8 cellular contexts compared by ENCODE assay signal in the genomic region with DNA sequence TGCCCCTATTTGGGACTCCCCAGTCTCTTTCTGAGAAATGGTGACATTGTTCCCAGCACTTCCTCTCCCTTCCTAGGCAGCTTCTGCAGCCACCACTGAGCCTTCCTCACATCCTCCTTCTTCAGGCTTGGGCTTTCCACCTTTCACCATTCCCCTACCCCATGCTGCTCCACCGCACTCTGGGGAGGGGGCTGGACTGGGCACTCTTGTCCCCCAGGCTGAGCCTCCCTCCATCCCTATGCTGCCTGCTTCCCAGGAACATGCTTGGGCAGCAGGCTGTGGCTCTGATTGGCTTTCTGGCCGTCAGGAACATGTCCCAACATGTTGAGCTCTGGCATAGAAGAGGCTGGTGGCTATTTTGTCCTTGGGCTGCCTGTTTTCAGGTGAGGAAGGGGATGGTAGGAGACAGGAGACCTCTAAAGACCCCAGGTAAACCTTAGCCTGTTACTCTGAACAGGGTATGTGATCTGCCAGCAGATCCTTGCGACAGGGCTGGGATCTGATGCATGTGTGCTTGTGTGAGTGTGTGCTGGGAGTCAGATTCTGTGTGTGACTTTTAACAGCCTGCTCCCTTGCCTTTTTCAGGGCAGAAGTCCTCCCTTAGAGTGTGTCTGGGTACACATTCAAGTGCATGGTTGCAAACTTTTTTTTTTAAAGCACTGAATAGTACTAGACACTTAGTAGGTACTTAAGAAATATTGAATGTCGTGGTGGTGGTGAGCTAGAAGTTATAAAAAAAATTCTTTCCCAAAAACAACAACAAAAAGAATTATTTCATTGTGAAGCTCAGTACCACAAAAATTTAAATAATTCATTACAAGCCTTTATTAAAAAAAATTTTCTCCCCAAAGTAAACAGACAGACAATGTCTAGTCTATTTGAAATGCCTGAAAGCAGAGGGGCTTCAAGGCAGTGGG. TPM values are rescaled to one million over a fixed set of nuclear protein-coding genes. Genes with fewer than 3 reads are reported as not detected.
DNase-seq lines count a peak whose midpoint lies in the region; ATAC-seq and TF ChIP-seq lines count a peak whose summit lies in the region.

No MANE protein-coding gene starts in this region.

- no peaks in the 10 kb centered on the region for H3K9me3 ChIP-seq in suprapubic skin

- no peak for TF ChIP-seq POLR2A in suprapubic skin (IDR thresholded peaks at IDR 0.05)

- peak overlapping the region; percentile 97 for H3K4me3 Mint-ChIP-seq in activated CD8-positive, alpha-beta memory T cell treated with anti-CD3 and anti-CD28 coated beads, Interleukin-2, amount 10 ng/mL, durations not matched to agents 7 days and 5 days

- H3K36me3 Mint-ChIP-seq in activated CD8-positive, alpha-beta memory T cell treated with anti-CD3 and anti-CD28 coated beads, Interleukin-2, amount 10 ng/mL, durations not matched to agents 7 days and 5 days = peaks cover 11% of the 10 kb centered on the region

- no peaks in the 10 kb centered on the region for H3K27me3 ChIP-seq in foreskin keratinocyte
- H3K27me3 ChIP-seq in suprapubic skin = no peaks in the 10 kb centered on the region

- no peaks in the 10 kb centered on the region for H3K9me3 Mint-ChIP-seq in activated CD8-positive, alpha-beta memory T cell treated with anti-CD3 and anti-CD28 coated beads, Interleukin-2, amount 10 ng/mL, durations not matched to agents 7 days and 5 days (ENCODE audit: low read depth)

- no peaks in the 10 kb centered on the region for H3K36me3 ChIP-seq in suprapubic skin

- H3K4me1 Mint-ChIP-seq in activated CD8-positive, alpha-beta memory T cell treated with anti-CD3 and anti-CD28 coated beads, Interleukin-2, amount 10 ng/mL, durations not matched to agents 7 days and 5 days = peaks cover 43% of the 10 kb centered on the region

- WGBS in suprapubic skin = 72% methylated on average over 4 of the region's 4 CpGs

- DNase-seq in activated CD8-positive, alpha-beta memory T cell treated with anti-CD3 and anti-CD28 coated beads, Interleukin-2, amount 10 ng/mL, durations not matched to agents 7 days and 5 days = no peak
- DNase-seq in activated CD8-positive, alpha-beta memory T cell treated with anti-CD3 and anti-CD28 coated beads, Interleukin-2, amount 50 U/mL, for 4 hours = no peak
- DNase-seq in foreskin keratinocyte (peak; percentile 68 to 83), suprapubic skin (ENCODE audit: low spot score in 2 of 2) (no peak)
- DNase-seq in stimulated activated CD4-positive, alpha-beta T cell treated with anti-CD3 and anti-CD28 coated beads, Interleukin-12 subunit alpha, Interleukin-12 subunit beta, amount 100 ng/mL, for 4 hours = no peak

- peak overlapping the region; percentile 85 for H3K27ac Mint-ChIP-seq in activated CD8-positive, alpha-beta memory T cell treated with anti-CD3 and anti-CD28 coated beads, Interleukin-2, amount 10 ng/mL, durations not matched to agents 7 days and 5 days

- peak overlapping the region; percentile 95 for H3K27ac ChIP-seq in foreskin keratinocyte
- peak overlapping the region; percentile 100 for H3K27ac ChIP-seq in suprapubic skin

- H3K4me1 ChIP-seq in foreskin keratinocyte = peaks cover 24% of the 10 kb centered on the region
- H3K4me1 ChIP-seq in suprapubic skin = peaks cover 32% of the 10 kb centered on the region

- CTCF ChIA-PET in activated CD8-positive, alpha-beta memory T cell treated with anti-CD3 and anti-CD28 coated beads, Interleukin-2, amount 10 ng/mL, durations not matched to agents 7 days and 5 days (lab: Charles Lee) = interaction anchor here (1.1 to 10.0 kb wide), 6 partner anchors 10 to 83 kb away, joined by 3 to 60 read pairs (median 10); no protein-coding TSS in a partner anchor

- TF ChIP-seq EP300 in suprapubic skin (IDR thresholded peaks at IDR 0.05) = no peak

- H3K4me3 ChIP-seq in suprapubic skin = no peak overlapping the region

- no peaks in the 10 kb centered on the region for H3K27me3 Mint-ChIP-seq in activated CD8-positive, alpha-beta memory T cell treated with anti-CD3 and anti-CD28 coated beads, Interleukin-2, amount 10 ng/mL, durations not matched to agents 7 days and 5 days

- no peak for TF ChIP-seq CTCF in foreskin keratinocyte (conservative IDR thresholded peaks at IDR 0.05)
- TF ChIP-seq CTCF in suprapubic skin (IDR thresholded peaks at IDR 0.05) = no peak

- no peak for ATAC-seq in activated CD8-positive, alpha-beta memory T cell treated with anti-CD3 and anti-CD28 coated beads, Interleukin-2, amount 10 ng/mL, durations not matched to agents 7 days and 5 days
- ATAC-seq in SK-N-SH treated with all-trans-retinoic acid at 6 μM for 48 hours (no peak), foreskin keratinocyte (no peak), GM18868 (IDR thresholded peaks at IDR 0.05; ENCODE audit: unreplicated experiment) (no peak), HG02970 (IDR thresholded peaks at IDR 0.05; ENCODE audit: low FRiP score, unreplicated experiment) (no peak)

TF ChIP-seq in SK-N-SH treated with all-trans-retinoic acid at 6 μM for 48 hours, 23 proteins besides CTCF, POLR2A, EP300 and RAD21:
- peak; percentile 68 for TF ChIP-seq SNAI2 (CRISPR knock-in tag; IDR thresholded peaks at IDR 0.05)
- TF ChIP-seq ZFP3 (CRISPR knock-in tag; IDR thresholded peaks at IDR 0.05) = peak; percentile 74; the same call in 1 of the 2 replicates
- TF ChIP-seq BACH2 (CRISPR knock-in tag; IDR thresholded peaks at IDR 0.05; ENCODE audit: borderline replicate concordance) = no peak
- TF ChIP-seq CSDC2 (CRISPR knock-in tag; IDR thresholded peaks at IDR 0.05) = peak; percentile 55; the same call in 1 of the 2 replicates
- TF ChIP-seq, protein P1, sequence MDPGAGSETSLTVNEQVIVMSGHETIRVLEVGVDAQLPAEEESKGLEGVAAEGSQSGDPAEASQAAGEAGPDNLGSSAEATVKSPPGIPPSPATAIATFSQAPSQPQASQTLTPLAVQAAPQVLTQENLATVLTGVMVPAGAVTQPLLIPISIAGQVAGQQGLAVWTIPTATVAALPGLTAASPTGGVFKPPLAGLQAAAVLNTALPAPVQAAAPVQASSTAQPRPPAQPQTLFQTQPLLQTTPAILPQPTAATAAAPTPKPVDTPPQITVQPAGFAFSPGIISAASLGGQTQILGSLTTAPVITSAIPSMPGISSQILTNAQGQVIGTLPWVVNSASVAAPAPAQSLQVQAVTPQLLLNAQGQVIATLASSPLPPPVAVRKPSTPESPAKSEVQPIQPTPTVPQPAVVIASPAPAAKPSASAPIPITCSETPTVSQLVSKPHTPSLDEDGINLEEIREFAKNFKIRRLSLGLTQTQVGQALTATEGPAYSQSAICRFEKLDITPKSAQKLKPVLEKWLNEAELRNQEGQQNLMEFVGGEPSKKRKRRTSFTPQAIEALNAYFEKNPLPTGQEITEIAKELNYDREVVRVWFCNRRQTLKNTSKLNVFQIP (CRISPR knock-in tag; IDR thresholded peaks at IDR 0.05; ENCODE audit: borderline replicate concordance, low read depth) = 0 out of 2 replicates have a peak, but pooled peaks have one; percentile 46
- 0 out of 2 replicates have a peak, but pooled peaks have one; percentile 20 for TF ChIP-seq ISL1 (CRISPR knock-in tag; IDR thresholded peaks at IDR 0.05)
- TF ChIP-seq, protein P2, sequence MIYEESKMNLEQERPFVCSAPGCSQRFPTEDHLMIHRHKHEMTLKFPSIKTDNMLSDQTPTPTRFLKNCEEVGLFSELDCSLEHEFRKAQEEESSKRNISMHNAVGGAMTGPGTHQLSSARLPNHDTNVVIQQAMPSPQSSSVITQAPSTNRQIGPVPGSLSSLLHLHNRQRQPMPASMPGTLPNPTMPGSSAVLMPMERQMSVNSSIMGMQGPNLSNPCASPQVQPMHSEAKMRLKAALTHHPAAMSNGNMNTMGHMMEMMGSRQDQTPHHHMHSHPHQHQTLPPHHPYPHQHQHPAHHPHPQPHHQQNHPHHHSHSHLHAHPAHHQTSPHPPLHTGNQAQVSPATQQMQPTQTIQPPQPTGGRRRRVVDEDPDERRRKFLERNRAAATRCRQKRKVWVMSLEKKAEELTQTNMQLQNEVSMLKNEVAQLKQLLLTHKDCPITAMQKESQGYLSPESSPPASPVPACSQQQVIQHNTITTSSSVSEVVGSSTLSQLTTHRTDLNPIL (CRISPR knock-in tag; IDR thresholded peaks at IDR 0.05; ENCODE audit: low read depth) = no peak
- TF ChIP-seq OSR1 (CRISPR knock-in tag; IDR thresholded peaks at IDR 0.05) = peak; percentile 83; the same call in 1 of the 2 replicates

RNA-seq across cellular contexts. Expression of gene CDKN1A, which starts 2.1 kb away (rescaled TPM):
- total RNA-seq in activated CD8-positive, alpha-beta memory T cell treated with anti-CD3 and anti-CD28 coated beads, Interleukin-2, amount 10 ng/mL, durations not matched to agents 7 days and 5 days = 100 to 1,000 TPM in 1 of 2 experiments, 10 to 100 TPM in 1; 67.5 to 109 TPM
- total RNA-seq in foreskin keratinocyte = 266 and 328 TPM in 2 replicates
- 318 and 350 TPM in 2 replicates for polyA plus RNA-seq in foreskin keratinocyte
- total RNA-seq in suprapubic skin = 100 to 1,000 TPM; 138 to 315 (median 207) TPM

RNA-seq across cellular contexts. Expression of gene RAB44, which starts 21.2 kb away (rescaled TPM):
- total RNA-seq in activated CD8-positive, alpha-beta memory T cell treated with anti-CD3 and anti-CD28 coated beads, Interleukin-2, amount 10 ng/mL, durations not matched to agents 7 days and 5 days = not detected
- total RNA-seq in foreskin keratinocyte (0.03 TPM in 1 of 2 replicates, not detected in the other), suprapubic skin (1 to 10 TPM in 1 of 4 donors, under 1 TPM in 2, not detected in 1; 0.16 to 1.1 (median 0.17) TPM)
- polyA plus RNA-seq in foreskin keratinocyte = 0.01 and 0.03 TPM in 2 replicates

Comparison
In these comparisons a context has a peak if more than half of its experiments do, and no peak if none do; other contexts are left out.
1. DNase-seq: peak in foreskin keratinocyte (2 of 2); none in activated CD8-positive, alpha-beta memory T cell treated with anti-CD3 and anti-CD28 coated beads, Interleukin-2, amount 10 ng/mL, durations not matched to agents 7 days and 5 days (single experiment), activated CD8-positive, alpha-beta memory T cell treated with anti-CD3 and anti-CD28 coated beads, Interleukin-2, amount 50 U/mL, for 4 hours (single experiment), suprapubic skin (0 of 2) and stimulated activated CD4-positive, alpha-beta T cell treated with anti-CD3 and anti-CD28 coated beads, Interleukin-12 subunit alpha, Interleukin-12 subunit beta, amount 100 ng/mL, for 4 hours (single experiment).